In the genomic region with DNA sequence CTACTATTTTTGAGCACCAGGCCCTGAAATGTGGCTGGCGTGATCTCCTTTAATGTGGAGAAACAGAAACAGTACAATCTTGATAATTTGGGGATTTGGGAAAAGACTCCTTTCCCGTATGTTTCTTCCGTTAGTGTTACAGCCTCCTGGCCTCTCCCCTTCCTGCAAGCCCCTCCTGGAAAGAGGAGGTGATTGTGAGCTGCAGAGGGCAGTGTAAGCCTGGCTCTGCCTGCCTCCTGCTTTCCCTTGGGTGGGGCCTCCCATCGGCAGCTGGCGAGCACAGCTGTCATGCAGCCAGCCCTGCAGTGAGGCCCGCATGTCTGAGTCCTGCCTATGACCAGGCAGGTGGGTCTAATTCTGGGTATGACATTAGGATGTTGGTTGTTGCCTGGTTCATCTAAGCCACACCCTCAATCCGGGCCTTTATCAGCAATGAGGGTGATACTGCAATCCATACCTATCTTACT, we compare ENCODE assay signal across 8 cellular contexts. TPM values are rescaled to one million over a fixed set of nuclear protein-coding genes. Genes with fewer than 3 reads are reported as not detected.
DNase-seq lines count a peak whose midpoint lies in the region; ATAC-seq, FAIRE-seq and TF ChIP-seq lines count a peak whose summit lies in the region.

No MANE protein-coding gene starts in this region.

- H3K4me3 Mint-ChIP-seq in T-helper 17 cell = no peak overlapping the region

- no peak for TF ChIP-seq POLR2A in GM12891 (IDR thresholded peaks at IDR 0.05; ENCODE audit: low read depth, low read length)

- H3K27ac Mint-ChIP-seq in T-helper 17 cell = peak overlapping the region; percentile 39

- FAIRE-seq in GM12891 (lab: Jason Lieb, UNC) = peak; percentile 93

- peak; percentile 92 for DNase-seq in 8988T
- DNase-seq in GM12891 (ENCODE audit: insufficient read length, low spot score) = peak; percentile 53
- peak; percentile 74 for DNase-seq in NCI-H1436 (lab: John Stamatoyannopoulos, UW)
- DNase-seq in T-helper 17 cell = peak in 1 of 3 donors; percentile 14
- peak; percentile 55 for DNase-seq in cerebellar cortex (ENCODE audit: low spot score)
- peak; percentile 41 for DNase-seq in kidney glomerular epithelial cell (lab: John Stamatoyannopoulos, UW)
- DNase-seq in stimulated activated CD4-positive, alpha-beta T cell treated with anti-CD3 and anti-CD28 coated beads, Interleukin-15, amount 100 ng/mL, for 1 hour (ENCODE audit: low read depth in 1 of 2, low spot score in 1 of 2) = peak; percentile 4 to 7

- H3K36me3 Mint-ChIP-seq in T-helper 17 cell (ENCODE audit: low read depth) = no peaks in the 10 kb centered on the region

- peaks cover 48% of the 10 kb centered on the region for H3K27me3 Mint-ChIP-seq in T-helper 17 cell

- H3K4me1 Mint-ChIP-seq in T-helper 17 cell = peaks cover 7% of the 10 kb centered on the region

- no peaks in the 10 kb centered on the region for H3K9me3 ChIP-seq in T-helper 17 cell (ENCODE audit: control insufficient read depth, low read length, poor library complexity, severe bottlenecking)

- ATAC-seq in HG02763 (IDR thresholded peaks at IDR 0.05; ENCODE audit: unreplicated experiment) (peak; percentile 86), T-helper 17 cell (peak; percentile 79)

TF ChIP-seq in GM12891, 5 proteins besides CTCF, POLR2A, EP300 and RAD21:
- TF ChIP-seq TAF1 (IDR thresholded peaks at IDR 0.05; ENCODE audit: low read depth, low read length) (no peak), SPI1 (IDR thresholded peaks at IDR 0.05; ENCODE audit: low read depth, low read length) (no peak), POU2F2 (IDR thresholded peaks at IDR 0.05; ENCODE audit: low read depth, low read length) (no peak)
TF ChIP-seq in GM12891: peak in this region for 0.

RNA-seq across cellular contexts. Expression of gene WSB1, which starts 48.7 kb away (rescaled TPM):
- polyA plus RNA-seq in GM12891 (2012; ENCODE audit: low read depth, missing spikeins) = 90.2 TPM
- 100 to 1,000 TPM; 137 to 146 TPM for total RNA-seq in T-helper 17 cell
